24 cellular contexts compared by ENCODE assay signal in genomic region chr9:68791169-68791568, GRCh38.
"Had no signal": no experiment of that assay in that cellular context is flagged by ENCODE, and none has a peak within 500 bp of the region (broad histone marks: within the 10 kb centered on the region; RNA-seq: fewer than 3 reads in every experiment).

No MANE protein-coding gene starts in this region.

- H3K36me3 ChIP-seq: esophagus squamous epithelium, gastrocnemius medialis had no signal

- H3K9me3 ChIP-seq: esophagus squamous epithelium, gastrocnemius medialis, left lung, lower lobe of right lung, mucosa of descending colon had no signal

- H3K27me3 ChIP-seq: esophagus squamous epithelium, gastrocnemius medialis, hepatocyte, left lung had no signal

- ATAC-seq: effector memory CD8-positive, alpha-beta T cell; esophagus mucosa; gastrocnemius medialis; left lung; left ventricle myocardium superior; lower lobe of right lung; mucosa of descending colon had no signal

- H3K27ac ChIP-seq: epithelial cell of prostate, esophagus squamous epithelium, gastrocnemius medialis, hepatocyte, left lung, lower lobe of right lung had no signal

- DNase-seq: cortex of kidney; effector CD8-positive, alpha-beta T cell; effector memory CD8-positive, alpha-beta T cell; endodermal cell; erythroblast; esophagus squamous epithelium; foreskin fibroblast; foreskin melanocyte; gastrocnemius medialis; glutamatergic neuron; head of caudate nucleus; hypothalamus; immature natural killer cell; islet precursor cell; kidney; kidney glomerular epithelial cell; left lung; left ventricle myocardium superior; lower lobe of right lung; mesenchymal stem cell; mucosa of descending colon had no signal

- H3K4me3 ChIP-seq: esophagus squamous epithelium, gastrocnemius medialis, hepatocyte, left lung, lower lobe of right lung, mucosa of descending colon had no signal
